1 cellular context compared by ENCODE assay signal in the genomic region with DNA sequence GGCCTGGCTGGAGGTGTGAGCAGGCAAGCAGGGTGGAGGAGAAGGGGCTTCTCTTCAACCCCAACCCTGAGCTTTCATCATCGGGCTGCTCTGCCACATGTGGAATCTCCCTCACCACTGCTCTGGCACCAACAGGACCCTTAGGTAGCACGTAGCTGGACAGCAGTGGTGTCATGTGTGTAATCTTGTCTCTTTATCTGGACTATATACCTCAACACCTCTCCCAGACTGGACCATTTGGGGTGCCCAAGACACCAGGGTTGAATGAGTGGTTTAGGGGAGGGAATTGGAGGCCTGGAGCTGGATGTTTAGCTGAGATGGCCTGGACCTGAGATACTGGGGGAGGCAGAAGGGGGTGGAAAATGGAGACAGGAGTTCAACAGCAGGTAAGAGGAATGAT.
TF ChIP-seq lines count a peak whose summit lies in the region.

No MANE protein-coding gene starts in this region.

TF ChIP-seq in GM23338, 12 proteins besides CTCF, POLR2A, EP300 and RAD21 (continued from another document):
- TF ChIP-seq, protein P1, sequence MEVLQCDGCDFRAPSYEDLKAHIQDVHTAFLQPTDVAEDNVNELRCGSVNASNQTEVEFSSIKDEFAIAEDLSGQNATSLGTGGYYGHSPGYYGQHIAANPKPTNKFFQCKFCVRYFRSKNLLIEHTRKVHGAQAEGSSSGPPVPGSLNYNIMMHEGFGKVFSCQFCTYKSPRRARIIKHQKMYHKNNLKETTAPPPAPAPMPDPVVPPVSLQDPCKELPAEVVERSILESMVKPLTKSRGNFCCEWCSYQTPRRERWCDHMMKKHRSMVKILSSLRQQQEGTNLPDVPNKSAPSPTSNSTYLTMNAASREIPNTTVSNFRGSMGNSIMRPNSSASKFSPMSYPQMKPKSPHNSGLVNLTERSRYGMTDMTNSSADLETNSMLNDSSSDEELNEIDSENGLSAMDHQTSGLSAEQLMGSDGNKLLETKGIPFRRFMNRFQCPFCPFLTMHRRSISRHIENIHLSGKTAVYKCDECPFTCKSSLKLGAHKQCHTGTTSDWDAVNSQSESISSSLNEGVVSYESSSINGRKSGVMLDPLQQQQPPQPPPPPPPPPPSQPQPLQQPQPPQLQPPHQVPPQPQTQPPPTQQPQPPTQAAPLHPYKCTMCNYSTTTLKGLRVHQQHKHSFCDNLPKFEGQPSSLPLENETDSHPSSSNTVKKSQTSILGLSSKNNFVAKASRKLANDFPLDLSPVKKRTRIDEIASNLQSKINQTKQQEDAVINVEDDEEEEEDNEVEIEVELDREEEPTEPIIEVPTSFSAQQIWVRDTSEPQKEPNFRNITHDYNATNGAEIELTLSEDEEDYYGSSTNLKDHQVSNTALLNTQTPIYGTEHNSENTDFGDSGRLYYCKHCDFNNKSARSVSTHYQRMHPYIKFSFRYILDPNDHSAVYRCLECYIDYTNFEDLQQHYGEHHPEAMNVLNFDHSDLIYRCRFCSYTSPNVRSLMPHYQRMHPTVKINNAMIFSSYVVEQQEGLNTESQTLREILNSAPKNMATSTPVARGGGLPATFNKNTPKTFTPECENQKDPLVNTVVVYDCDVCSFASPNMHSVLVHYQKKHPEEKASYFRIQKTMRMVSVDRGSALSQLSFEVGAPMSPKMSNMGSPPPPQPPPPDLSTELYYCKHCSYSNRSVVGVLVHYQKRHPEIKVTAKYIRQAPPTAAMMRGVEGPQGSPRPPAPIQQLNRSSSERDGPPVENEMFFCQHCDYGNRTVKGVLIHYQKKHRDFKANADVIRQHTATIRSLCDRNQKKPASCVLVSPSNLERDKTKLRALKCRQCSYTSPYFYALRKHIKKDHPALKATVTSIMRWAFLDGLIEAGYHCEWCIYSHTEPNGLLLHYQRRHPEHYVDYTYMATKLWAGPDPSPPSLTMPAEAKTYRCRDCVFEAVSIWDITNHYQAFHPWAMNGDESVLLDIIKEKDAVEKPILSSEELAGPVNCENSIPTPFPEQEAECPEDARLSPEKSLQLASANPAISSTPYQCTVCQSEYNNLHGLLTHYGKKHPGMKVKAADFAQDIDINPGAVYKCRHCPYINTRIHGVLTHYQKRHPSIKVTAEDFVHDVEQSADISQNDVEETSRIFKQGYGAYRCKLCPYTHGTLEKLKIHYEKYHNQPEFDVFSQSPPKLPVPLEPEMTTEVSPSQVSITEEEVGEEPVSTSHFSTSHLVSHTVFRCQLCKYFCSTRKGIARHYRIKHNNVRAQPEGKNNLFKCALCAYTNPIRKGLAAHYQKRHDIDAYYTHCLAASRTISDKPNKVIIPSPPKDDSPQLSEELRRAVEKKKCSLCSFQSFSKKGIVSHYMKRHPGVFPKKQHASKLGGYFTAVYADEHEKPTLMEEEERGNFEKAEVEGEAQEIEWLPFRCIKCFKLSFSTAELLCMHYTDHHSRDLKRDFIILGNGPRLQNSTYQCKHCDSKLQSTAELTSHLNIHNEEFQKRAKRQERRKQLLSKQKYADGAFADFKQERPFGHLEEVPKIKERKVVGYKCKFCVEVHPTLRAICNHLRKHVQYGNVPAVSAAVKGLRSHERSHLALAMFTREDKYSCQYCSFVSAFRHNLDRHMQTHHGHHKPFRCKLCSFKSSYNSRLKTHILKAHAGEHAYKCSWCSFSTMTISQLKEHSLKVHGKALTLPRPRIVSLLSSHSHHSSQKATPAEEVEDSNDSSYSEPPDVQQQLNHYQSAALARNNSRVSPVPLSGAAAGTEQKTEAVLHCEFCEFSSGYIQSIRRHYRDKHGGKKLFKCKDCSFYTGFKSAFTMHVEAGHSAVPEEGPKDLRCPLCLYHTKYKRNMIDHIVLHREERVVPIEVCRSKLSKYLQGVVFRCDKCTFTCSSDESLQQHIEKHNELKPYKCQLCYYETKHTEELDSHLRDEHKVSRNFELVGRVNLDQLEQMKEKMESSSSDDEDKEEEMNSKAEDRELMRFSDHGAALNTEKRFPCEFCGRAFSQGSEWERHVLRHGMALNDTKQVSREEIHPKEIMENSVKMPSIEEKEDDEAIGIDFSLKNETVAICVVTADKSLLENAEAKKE (CRISPR knock-in tag; IDR thresholded peaks at IDR 0.05) = no peak
- TF ChIP-seq ZNF114 (CRISPR knock-in tag; IDR thresholded peaks at IDR 0.05) = no peak
- TF ChIP-seq, protein P2, sequence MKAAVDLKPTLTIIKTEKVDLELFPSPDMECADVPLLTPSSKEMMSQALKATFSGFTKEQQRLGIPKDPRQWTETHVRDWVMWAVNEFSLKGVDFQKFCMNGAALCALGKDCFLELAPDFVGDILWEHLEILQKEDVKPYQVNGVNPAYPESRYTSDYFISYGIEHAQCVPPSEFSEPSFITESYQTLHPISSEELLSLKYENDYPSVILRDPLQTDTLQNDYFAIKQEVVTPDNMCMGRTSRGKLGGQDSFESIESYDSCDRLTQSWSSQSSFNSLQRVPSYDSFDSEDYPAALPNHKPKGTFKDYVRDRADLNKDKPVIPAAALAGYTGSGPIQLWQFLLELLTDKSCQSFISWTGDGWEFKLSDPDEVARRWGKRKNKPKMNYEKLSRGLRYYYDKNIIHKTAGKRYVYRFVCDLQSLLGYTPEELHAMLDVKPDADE (IDR thresholded peaks at IDR 0.05) = no peak
- TF ChIP-seq POLR2AphosphoS5 (IDR thresholded peaks at IDR 0.05; ENCODE audit: low read depth) = no peak
